ENCODE assay signal across 20 cellular contexts in the genomic region with DNA sequence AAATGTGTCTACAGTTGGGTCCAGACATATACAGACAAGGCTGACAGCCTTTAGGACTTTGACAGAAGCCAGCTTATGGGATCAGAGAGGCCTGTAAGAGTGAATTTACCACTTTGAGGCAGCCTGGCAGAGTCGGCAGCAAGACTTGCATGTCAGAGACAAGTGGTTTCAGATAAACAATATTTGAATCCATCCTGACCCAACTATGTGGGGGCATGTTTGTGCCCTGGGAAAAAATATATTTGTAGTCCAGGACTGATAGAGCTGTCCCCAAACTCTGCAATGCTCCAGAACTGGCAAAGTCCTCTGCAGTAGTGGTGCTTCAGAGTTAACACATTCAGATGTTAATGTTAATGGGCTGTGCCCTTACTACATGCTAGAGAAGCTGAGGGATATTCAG. TPM values are rescaled to one million over a fixed set of nuclear protein-coding genes. Genes with fewer than 3 reads are reported as not detected.
A peak's percentile ranks its signal among the peaks of the same experiment; 100 is the strongest.
DNase-seq lines count a peak whose midpoint lies in the region; ATAC-seq and TF ChIP-seq lines count a peak whose summit lies in the region.
"Had no signal": no experiment of that assay in that cellular context is flagged by ENCODE, and none has a peak within 500 bp of the region (broad histone marks: within the 10 kb centered on the region; RNA-seq: fewer than 3 reads in every experiment).

No MANE protein-coding gene starts in this region.

- H3K4me1 ChIP-seq in right atrium auricular region (no peaks in the 10 kb centered on the region), heart right ventricle (peaks cover 0 to 31% (median 6%) of the 10 kb centered on the region in 9 donors), stomach smooth muscle (ENCODE audit: control insufficient read depth, insufficient read depth, low read length) (peaks cover 5% of the 10 kb centered on the region)
- H3K4me1 ChIP-seq: BLaER1, Caco-2 had no signal

- no peak overlapping the region for H3K9ac ChIP-seq in stomach smooth muscle (ENCODE audit: low read length in 2 of 2)
- H3K9ac ChIP-seq: BLaER1, GM23248 had no signal

- peaks cover 11% of the 10 kb centered on the region; the same call in 1 of the 2 replicates for H3K9me3 Mint-ChIP-seq in WTC11
- H3K9me3 Mint-ChIP-seq: CD8-positive, alpha-beta T cell had no signal

- H3K4me3 Mint-ChIP-seq in WTC11: no peak overlapping the region
- H3K4me3 Mint-ChIP-seq: B cell; CD4-positive, CD25-positive, alpha-beta regulatory T cell; CD8-positive, alpha-beta T cell; H9 had no signal

- H3K36me3 ChIP-seq in right atrium auricular region (no peaks in the 10 kb centered on the region), heart right ventricle (no peaks in the 10 kb centered on the region), stomach smooth muscle (ENCODE audit: control insufficient read depth in 2 of 2, insufficient read depth in 2 of 2, low read length in 2 of 2) (no peaks in the 10 kb centered on the region)
- H3K36me3 ChIP-seq: BLaER1 had no signal

- WGBS in heart right ventricle, 2 donors: 0% methylated on average over 1 of the region's 1 CpG

- no peaks in the 10 kb centered on the region for H3K9me3 ChIP-seq in right atrium auricular region
- no peaks in the 10 kb centered on the region for H3K9me3 ChIP-seq in heart right ventricle
- no peaks in the 10 kb centered on the region for H3K9me3 ChIP-seq in stomach smooth muscle (ENCODE audit: control insufficient read depth in 2 of 2, low read length in 2 of 2)
- H3K9me3 ChIP-seq: BLaER1, Caco-2 had no signal

- ATAC-seq in Right ventricle myocardium inferior (peak; percentile 86), WTC11 (peak; percentile 62), heart right ventricle (peak; percentile 44 to 91 (median 82)), GM21381 (IDR thresholded peaks at IDR 0.05; ENCODE audit: unreplicated experiment) (no peak)
- ATAC-seq: CD8-positive, alpha-beta T cell; HCT116 had no signal

- CTCF ChIA-PET in WTC11 (lab: Charles Lee): interaction anchor here (0.9 kb wide), 1 partner anchor 73 kb away, joined by 6 read pairs; no protein-coding TSS in a partner anchor

- peak overlapping the region in 1 of 2 donors; percentile 6 for H3K27ac ChIP-seq in right atrium auricular region
- peak overlapping the region in 5 of 10 donors; percentile 20 to 36 (median 26) for H3K27ac ChIP-seq in heart right ventricle
- peak overlapping the region; percentile 26 for H3K27ac ChIP-seq in stomach smooth muscle (ENCODE audit: low read length)
- H3K27ac ChIP-seq: 22Rv1, BLaER1, C4-2B, GM23248 had no signal

- H3K27me3 ChIP-seq in right atrium auricular region (no peaks in the 10 kb centered on the region), heart right ventricle (no peaks in the 10 kb centered on the region), stomach smooth muscle (ENCODE audit: control insufficient read depth in 1 of 2, insufficient read depth in 2 of 2, low read length in 2 of 2) (no peaks in the 10 kb centered on the region)
- H3K27me3 ChIP-seq: BLaER1 had no signal

- peaks cover 20% of the 10 kb centered on the region for H3K4me1 Mint-ChIP-seq in WTC11
- H3K4me1 Mint-ChIP-seq: B cell; CD4-positive, CD25-positive, alpha-beta regulatory T cell had no signal

- no peak for DNase-seq in Right ventricle myocardium inferior (ENCODE audit: missing footprints)
- no peak for DNase-seq in right atrium auricular region (ENCODE audit: low spot score)
- no peak for DNase-seq in WTC11 (ENCODE audit: low spot score)
- DNase-seq in heart right ventricle: peak; percentile 21 to 42
- DNase-seq in NCI-H446 treated with DMSO at 0.1 percent for 48 hours (lab: John Stamatoyannopoulos, UW): no peak
- no peak for DNase-seq in RPMI8226
- DNase-seq: Caco-2; CD4-positive, CD25-positive, alpha-beta regulatory T cell; CD8-positive, alpha-beta T cell; DMS153; DND-41; GM23248; H9 had no signal

- H3K4me3 ChIP-seq in right atrium auricular region (no peak overlapping the region), heart right ventricle (no peak overlapping the region), stomach smooth muscle (ENCODE audit: low read length in 2 of 2) (no peak overlapping the region)
- H3K4me3 ChIP-seq: BLaER1, GM23248 had no signal

- intact Hi-C loops in Right ventricle myocardium inferior (cut with DNase I): no loop called here
- intact Hi-C loops in heart right ventricle (cut with DNase I): no loop called here

- no peak overlapping the region for H3K27ac Mint-ChIP-seq in WTC11
- H3K27ac Mint-ChIP-seq: B cell; CD4-positive, CD25-positive, alpha-beta regulatory T cell; CD8-positive, alpha-beta T cell; H9 had no signal

- TF ChIP-seq CTCF in right atrium auricular region (IDR thresholded peaks at IDR 0.05) (no peak), WTC11 (IDR thresholded peaks at IDR 0.05) (no peak), heart right ventricle (IDR thresholded peaks at IDR 0.05) (no peak)

- no peaks in the 10 kb centered on the region for H3K27me3 Mint-ChIP-seq in WTC11 (ENCODE audit: low read depth)
- H3K27me3 Mint-ChIP-seq: B cell had no signal

- H3K36me3 Mint-ChIP-seq in WTC11: no peaks in the 10 kb centered on the region
- H3K36me3 Mint-ChIP-seq: CD4-positive, CD25-positive, alpha-beta regulatory T cell; CD8-positive, alpha-beta T cell had no signal

- POLR2A ChIA-PET in WTC11 (lab: Charles Lee): no interaction called here

TF ChIP-seq in WTC11, 78 proteins besides CTCF, POLR2A, EP300 and RAD21 (continues in another document):
- TF ChIP-seq GTF2I (CRISPR knock-in tag; conservative IDR thresholded peaks at IDR 0.05) (no peak), RORB (CRISPR knock-in tag; IDR thresholded peaks at IDR 0.05) (no peak), NFYB (CRISPR knock-in tag; conservative IDR thresholded peaks at IDR 0.05; ENCODE audit: low read depth) (no peak), NR2C2 (CRISPR knock-in tag; IDR thresholded peaks at IDR 0.05) (no peak), NR1H2 (CRISPR knock-in tag; IDR thresholded peaks at IDR 0.05) (no peak), CREM (CRISPR knock-in tag; IDR thresholded peaks at IDR 0.05) (no peak), ATF1 (CRISPR knock-in tag; IDR thresholded peaks at IDR 0.05) (no peak), OVOL2 (CRISPR knock-in tag; IDR thresholded peaks at IDR 0.05; ENCODE audit: borderline replicate concordance) (no peak)
- TF ChIP-seq, protein P1, sequence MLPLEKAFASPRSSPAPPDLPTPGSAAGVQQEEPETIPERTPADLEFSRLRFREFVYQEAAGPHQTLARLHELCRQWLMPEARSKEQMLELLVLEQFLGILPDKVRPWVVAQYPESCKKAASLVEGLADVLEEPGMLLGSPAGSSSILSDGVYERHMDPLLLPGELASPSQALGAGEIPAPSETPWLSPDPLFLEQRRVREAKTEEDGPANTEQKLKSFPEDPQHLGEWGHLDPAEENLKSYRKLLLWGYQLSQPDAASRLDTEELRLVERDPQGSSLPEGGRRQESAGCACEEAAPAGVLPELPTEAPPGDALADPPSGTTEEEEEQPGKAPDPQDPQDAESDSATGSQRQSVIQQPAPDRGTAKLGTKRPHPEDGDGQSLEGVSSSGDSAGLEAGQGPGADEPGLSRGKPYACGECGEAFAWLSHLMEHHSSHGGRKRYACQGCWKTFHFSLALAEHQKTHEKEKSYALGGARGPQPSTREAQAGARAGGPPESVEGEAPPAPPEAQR (CRISPR knock-in tag; IDR thresholded peaks at IDR 0.05): no peak
- TF ChIP-seq, protein P2, sequence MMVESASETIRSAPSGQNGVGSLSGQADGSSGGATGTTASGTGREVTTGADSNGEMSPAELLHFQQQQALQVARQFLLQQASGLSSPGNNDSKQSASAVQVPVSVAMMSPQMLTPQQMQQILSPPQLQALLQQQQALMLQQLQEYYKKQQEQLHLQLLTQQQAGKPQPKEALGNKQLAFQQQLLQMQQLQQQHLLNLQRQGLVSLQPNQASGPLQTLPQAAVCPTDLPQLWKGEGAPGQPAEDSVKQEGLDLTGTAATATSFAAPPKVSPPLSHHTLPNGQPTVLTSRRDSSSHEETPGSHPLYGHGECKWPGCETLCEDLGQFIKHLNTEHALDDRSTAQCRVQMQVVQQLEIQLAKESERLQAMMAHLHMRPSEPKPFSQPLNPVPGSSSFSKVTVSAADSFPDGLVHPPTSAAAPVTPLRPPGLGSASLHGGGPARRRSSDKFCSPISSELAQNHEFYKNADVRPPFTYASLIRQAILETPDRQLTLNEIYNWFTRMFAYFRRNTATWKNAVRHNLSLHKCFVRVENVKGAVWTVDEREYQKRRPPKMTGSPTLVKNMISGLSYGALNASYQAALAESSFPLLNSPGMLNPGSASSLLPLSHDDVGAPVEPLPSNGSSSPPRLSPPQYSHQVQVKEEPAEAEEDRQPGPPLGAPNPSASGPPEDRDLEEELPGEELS (CRISPR knock-in tag; IDR thresholded peaks at IDR 0.05): no peak
- TF ChIP-seq, protein P3, sequence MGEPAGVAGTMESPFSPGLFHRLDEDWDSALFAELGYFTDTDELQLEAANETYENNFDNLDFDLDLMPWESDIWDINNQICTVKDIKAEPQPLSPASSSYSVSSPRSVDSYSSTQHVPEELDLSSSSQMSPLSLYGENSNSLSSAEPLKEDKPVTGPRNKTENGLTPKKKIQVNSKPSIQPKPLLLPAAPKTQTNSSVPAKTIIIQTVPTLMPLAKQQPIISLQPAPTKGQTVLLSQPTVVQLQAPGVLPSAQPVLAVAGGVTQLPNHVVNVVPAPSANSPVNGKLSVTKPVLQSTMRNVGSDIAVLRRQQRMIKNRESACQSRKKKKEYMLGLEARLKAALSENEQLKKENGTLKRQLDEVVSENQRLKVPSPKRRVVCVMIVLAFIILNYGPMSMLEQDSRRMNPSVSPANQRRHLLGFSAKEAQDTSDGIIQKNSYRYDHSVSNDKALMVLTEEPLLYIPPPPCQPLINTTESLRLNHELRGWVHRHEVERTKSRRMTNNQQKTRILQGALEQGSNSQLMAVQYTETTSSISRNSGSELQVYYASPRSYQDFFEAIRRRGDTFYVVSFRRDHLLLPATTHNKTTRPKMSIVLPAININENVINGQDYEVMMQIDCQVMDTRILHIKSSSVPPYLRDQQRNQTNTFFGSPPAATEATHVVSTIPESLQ (CRISPR knock-in tag; IDR thresholded peaks at IDR 0.05): no peak
- TF ChIP-seq, protein P4, sequence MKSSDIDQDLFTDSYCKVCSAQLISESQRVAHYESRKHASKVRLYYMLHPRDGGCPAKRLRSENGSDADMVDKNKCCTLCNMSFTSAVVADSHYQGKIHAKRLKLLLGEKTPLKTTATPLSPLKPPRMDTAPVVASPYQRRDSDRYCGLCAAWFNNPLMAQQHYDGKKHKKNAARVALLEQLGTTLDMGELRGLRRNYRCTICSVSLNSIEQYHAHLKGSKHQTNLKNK (CRISPR knock-in tag; IDR thresholded peaks at IDR 0.05): no peak
- TF ChIP-seq, protein P5, sequence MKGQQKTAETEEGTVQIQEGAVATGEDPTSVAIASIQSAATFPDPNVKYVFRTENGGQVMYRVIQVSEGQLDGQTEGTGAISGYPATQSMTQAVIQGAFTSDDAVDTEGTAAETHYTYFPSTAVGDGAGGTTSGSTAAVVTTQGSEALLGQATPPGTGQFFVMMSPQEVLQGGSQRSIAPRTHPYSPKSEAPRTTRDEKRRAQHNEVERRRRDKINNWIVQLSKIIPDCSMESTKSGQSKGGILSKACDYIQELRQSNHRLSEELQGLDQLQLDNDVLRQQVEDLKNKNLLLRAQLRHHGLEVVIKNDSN (CRISPR knock-in tag; IDR thresholded peaks at IDR 0.05): no peak

RNA-seq across cellular contexts. Expression of a gene that starts 43.1 kb away (rescaled TPM):
- total RNA-seq in Right ventricle myocardium inferior: 46.9 TPM
- total RNA-seq in right atrium auricular region: 10 to 100 TPM; 21.3 to 26.0 TPM
- total RNA-seq in WTC11 (2021): 12.1 to 13.6 TPM (median 12.4 TPM) in 3 replicates
- total RNA-seq in heart right ventricle: 10 to 100 TPM; 40.2 to 72.2 (median 57.5) TPM
- polyA plus RNA-seq in heart right ventricle: 10 to 100 TPM; 17.8 to 23.1 TPM

Comparison
In these comparisons a context has a peak if more than half of its experiments do, and no peak if none do; other contexts are left out.
1. DNase-seq: peak in heart right ventricle (2 of 2); none in Right ventricle myocardium inferior (single experiment), right atrium auricular region (single experiment), WTC11 (single experiment), NCI-H446 treated with DMSO at 0.1 percent for 48 hours (single experiment) and RPMI8226 (single experiment).